In the genomic region with DNA sequence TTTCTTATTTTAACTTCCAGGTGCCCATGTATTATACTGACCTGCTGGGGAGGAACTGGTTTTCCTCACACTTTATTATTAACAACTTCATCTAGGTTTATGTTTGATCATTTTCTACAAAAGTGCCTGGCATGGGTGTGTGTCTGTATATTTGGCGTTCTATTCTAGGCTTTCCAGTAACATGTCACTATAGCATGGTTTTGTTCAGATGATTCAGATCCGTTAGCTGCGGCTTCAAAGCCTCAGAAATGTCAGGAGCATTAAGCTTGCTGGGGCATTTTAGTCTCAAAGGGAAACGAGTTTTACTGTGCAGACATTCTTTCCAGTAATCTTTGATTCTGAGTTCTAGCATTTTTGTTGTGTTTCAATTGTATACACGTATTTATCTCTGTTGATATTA, we compare ENCODE assay signal across 9 cellular contexts. TPM values are rescaled to one million over a fixed set of nuclear protein-coding genes. Genes with fewer than 3 reads are reported as not detected.
DNase-seq lines count a peak whose midpoint lies in the region; ATAC-seq and TF ChIP-seq lines count a peak whose summit lies in the region.
"Had no signal": no experiment of that assay in that cellular context is flagged by ENCODE, and none has a peak within 500 bp of the region (broad histone marks: within the 10 kb centered on the region; RNA-seq: fewer than 3 reads in every experiment).

No MANE protein-coding gene starts in this region.

- no peaks in the 10 kb centered on the region for H3K9me3 ChIP-seq in CD8-positive, alpha-beta memory T cell (ENCODE audit: low read length)
- no peaks in the 10 kb centered on the region for H3K9me3 ChIP-seq in osteoblast (ENCODE audit: low read depth, low read length)

- POLR2A ChIA-PET in CD8-positive, alpha-beta memory T cell (lab: Charles Lee): no interaction called here

- no peaks in the 10 kb centered on the region for H3K9me3 Mint-ChIP-seq in CD8-positive, alpha-beta memory T cell

- TF ChIP-seq CTCF in choroid plexus epithelial cell (conservative IDR thresholded peaks at IDR 0.05; ENCODE audit: low read depth, low read length) (no peak), osteoblast (IDR thresholded peaks at IDR 0.05; ENCODE audit: extremely low read depth, low read depth, low read length) (no peak), GM13976 (IDR thresholded peaks at IDR 0.05; ENCODE audit: borderline replicate concordance, control extremely low read depth, extremely low read depth, insufficient read depth, missing control alignments) (no peak)

- H3K4me3 ChIP-seq in CD8-positive, alpha-beta memory T cell (ENCODE audit: low read length): peak overlapping the region; percentile 37
- H3K4me3 ChIP-seq in choroid plexus epithelial cell (ENCODE audit: low read depth, low read length) (no peak overlapping the region), osteoblast (ENCODE audit: insufficient read depth, low read length) (peak overlapping the region; percentile 27)

- peak overlapping the region; percentile 11 to 88 (median 59) for H3K4me3 Mint-ChIP-seq in CD8-positive, alpha-beta memory T cell

- H3K4me1 Mint-ChIP-seq in CD8-positive, alpha-beta memory T cell: peaks cover 45 to 80% (median 48%) of the 10 kb centered on the region in 3 donors

- peaks cover 59% of the 10 kb centered on the region for H3K79me2 ChIP-seq in osteoblast (ENCODE audit: insufficient read depth, low read length)

- peaks cover 49% of the 10 kb centered on the region for H4K20me1 ChIP-seq in osteoblast (ENCODE audit: insufficient read depth, low read length)

- peaks cover 0 to 1% (median 0%) of the 10 kb centered on the region in 3 donors for H3K36me3 Mint-ChIP-seq in CD8-positive, alpha-beta memory T cell

- peaks cover 49% of the 10 kb centered on the region for H3K4me1 ChIP-seq in CD8-positive, alpha-beta memory T cell (ENCODE audit: insufficient read depth, low read length)
- peaks cover 39% of the 10 kb centered on the region for H3K4me1 ChIP-seq in osteoblast (ENCODE audit: insufficient read depth, low read length)

- in situ Hi-C loops in GM13976 (cut with MboI; ENCODE audit: low sequenced_read_pairs, unreplicated experiment): no loop called here

- peak overlapping the region; percentile 96 for H3K4me2 ChIP-seq in osteoblast (ENCODE audit: insufficient read depth, low read length)

- ATAC-seq in HG03571 (IDR thresholded peaks at IDR 0.05; ENCODE audit: unreplicated experiment): no peak
- no peak for ATAC-seq in HG03520 (IDR thresholded peaks at IDR 0.05; ENCODE audit: unreplicated experiment)

- H3K36me3 ChIP-seq in CD8-positive, alpha-beta memory T cell (ENCODE audit: insufficient read depth, low read length): no peaks in the 10 kb centered on the region
- H3K36me3 ChIP-seq in osteoblast (ENCODE audit: insufficient read depth, low read length): peaks cover 3% of the 10 kb centered on the region

- no peaks in the 10 kb centered on the region for H3K27me3 ChIP-seq in CD8-positive, alpha-beta memory T cell (ENCODE audit: insufficient read depth, low read length, poor library complexity, severe bottlenecking)
- H3K27me3 ChIP-seq in osteoblast (ENCODE audit: insufficient read depth, low read length): no peaks in the 10 kb centered on the region

- peak in 1 of 5 donors; percentile 40 for DNase-seq in CD8-positive, alpha-beta memory T cell
- DNase-seq in NAMALWA (ENCODE audit: low spot score) (peak; percentile 45), choroid plexus epithelial cell (ENCODE audit: low read depth) (peak; percentile 74), osteoblast (ENCODE audit: insufficient read length, low spot score, missing footprints) (peak; percentile 93), NOMO-1 treated with DMSO at 0.1 percent for 48 hours (lab: John Stamatoyannopoulos, UW; ENCODE audit: unreplicated experiment) (no peak), GM13976 (ENCODE audit: low spot score) (no peak)

- no peak overlapping the region for H3K27ac ChIP-seq in CD8-positive, alpha-beta memory T cell (ENCODE audit: low read depth, low read length)
- peak overlapping the region; percentile 36 for H3K27ac ChIP-seq in osteoblast (ENCODE audit: low read depth, low read length)
- H3K27ac ChIP-seq: epithelial cell of prostate had no signal

- peak overlapping the region; percentile 7 to 96 (median 75) for H3K27ac Mint-ChIP-seq in CD8-positive, alpha-beta memory T cell

- H2AFZ ChIP-seq in osteoblast (ENCODE audit: low read length): no peak overlapping the region

- CTCF ChIA-PET in CD8-positive, alpha-beta memory T cell (lab: Charles Lee): interaction anchor here (1.8 kb wide), 1 partner anchor 11 kb away, joined by 6 read pairs; no protein-coding TSS in a partner anchor

- no peaks in the 10 kb centered on the region for H3K27me3 Mint-ChIP-seq in CD8-positive, alpha-beta memory T cell

RNA-seq across cellular contexts. Expression of a gene that starts 2.3 kb away (rescaled TPM):
- total RNA-seq in CD8-positive, alpha-beta memory T cell: 1 to 10 TPM; 4.8 to 6.1 TPM
- polyA plus RNA-seq in CD8-positive, alpha-beta memory T cell: 1.1 TPM
- total RNA-seq in osteoblast: 20.9 and 22.8 TPM in 2 replicates

Comparison
In these comparisons a context has a peak if more than half of its experiments do, and no peak if none do; other contexts are left out.
1. DNase-seq: peak in NAMALWA (single experiment), choroid plexus epithelial cell (single experiment) and osteoblast (single experiment); none in NOMO-1 treated with DMSO at 0.1 percent for 48 hours (single experiment) and GM13976 (single experiment).